ENCODE assay signal across 7 cellular contexts in genomic region chr7:101990811-101991418, GRCh38.
DNase-seq lines count a peak whose midpoint lies in the region; ATAC-seq and TF ChIP-seq lines count a peak whose summit lies in the region.

No MANE protein-coding gene starts in this region.

- peak overlapping the region; percentile 64 to 87 for H3K27ac Mint-ChIP-seq in natural killer cell
- peak overlapping the region in 1 of 7 donors; percentile 64 for H3K27ac Mint-ChIP-seq in CD4-positive, alpha-beta memory T cell

- POLR2A ChIA-PET in CD4-positive, alpha-beta memory T cell (lab: Charles Lee; ENCODE audit: partially characterized antibody), result no interaction called here

- no peaks in the 10 kb centered on the region for H3K36me3 ChIP-seq in KOPT-K1 (ENCODE audit: insufficient read depth, low read length)
- H3K36me3 ChIP-seq in CD4-positive, alpha-beta memory T cell (ENCODE audit: insufficient read depth, low read length), result no peaks in the 10 kb centered on the region

- H3K27ac ChIP-seq in KOPT-K1 (ENCODE audit: low read depth, low read length, poor library complexity, severe bottlenecking), result peak overlapping the region; percentile 88
- H3K27ac ChIP-seq in CD4-positive, alpha-beta memory T cell (ENCODE audit: low read depth, low read length), result no peak overlapping the region

- CTCF ChIA-PET in CD4-positive, alpha-beta memory T cell (lab: Charles Lee; ENCODE audit: partially characterized antibody), result no interaction called here

- intact Hi-C loops in natural killer cell (cut with micrococcal nuclease), result no loop called here
- intact Hi-C loops in CD4-positive, alpha-beta memory T cell (cut with micrococcal nuclease), result no loop called here

- no peaks in the 10 kb centered on the region for H3K9me3 Mint-ChIP-seq in natural killer cell
- H3K9me3 Mint-ChIP-seq in CD4-positive, alpha-beta memory T cell, result peaks cover 0 to 2% (median 0%) of the 10 kb centered on the region in 8 donors

- ATAC-seq in GM18858 (IDR thresholded peaks at IDR 0.05; ENCODE audit: unreplicated experiment), result peak; percentile 70
- ATAC-seq in GM21737 (IDR thresholded peaks at IDR 0.05; ENCODE audit: unreplicated experiment), result peak; percentile 88
- peak in 2 of 3 donors; percentile 36 to 62 for ATAC-seq in natural killer cell

- no peaks in the 10 kb centered on the region for H3K36me3 Mint-ChIP-seq in natural killer cell
- H3K36me3 Mint-ChIP-seq in CD4-positive, alpha-beta memory T cell, result peaks cover 1 to 9% of the 10 kb centered on the region in 2 donors

- H3K4me1 Mint-ChIP-seq in natural killer cell, result peaks cover 23 to 54% of the 10 kb centered on the region in 2 donors
- H3K4me1 Mint-ChIP-seq in CD4-positive, alpha-beta memory T cell, result peaks cover 5 to 15% (median 15%) of the 10 kb centered on the region in 4 donors

- peak overlapping the region; percentile 84 for H3K4me3 Mint-ChIP-seq in natural killer cell
- H3K4me3 Mint-ChIP-seq in CD4-positive, alpha-beta memory T cell, result no peak overlapping the region

- no peaks in the 10 kb centered on the region for H3K27me3 Mint-ChIP-seq in natural killer cell (ENCODE audit: low read depth in 2 of 2)
- H3K27me3 Mint-ChIP-seq in CD4-positive, alpha-beta memory T cell, result no peaks in the 10 kb centered on the region

- H3K27me3 ChIP-seq in CD4-positive, alpha-beta memory T cell (ENCODE audit: insufficient read depth, low read length), result no peaks in the 10 kb centered on the region

- H3K9me3 ChIP-seq in KOPT-K1 (ENCODE audit: insufficient read depth, low read length, poor library complexity, severe bottlenecking), result no peaks in the 10 kb centered on the region
- no peaks in the 10 kb centered on the region for H3K9me3 ChIP-seq in CD4-positive, alpha-beta memory T cell (ENCODE audit: control insufficient read depth in 1 of 2, low read length in 2 of 2)

- no peak overlapping the region for H3K4me3 ChIP-seq in CD4-positive, alpha-beta memory T cell (ENCODE audit: low read length in 2 of 2)

- no peaks in the 10 kb centered on the region for H3K4me1 ChIP-seq in CD4-positive, alpha-beta memory T cell (ENCODE audit: insufficient read depth, low read length)

- TF ChIP-seq CTCF in natural killer cell (IDR thresholded peaks at IDR 0.05), result no peak

- no peak for DNase-seq in natural killer cell
- no peak for DNase-seq in CD4-positive, alpha-beta memory T cell
- no peak for DNase-seq in mucosa of gallbladder (ENCODE audit: low spot score)
- no peak for DNase-seq in NCI-H2196 treated with DMSO at 0.1 percent for 48 hours (lab: John Stamatoyannopoulos, UW; ENCODE audit: unreplicated experiment)
